In genomic region chr4:31283689-31284088, GRCh38 we compare ENCODE assay signal across 18 cellular contexts.
DNase-seq lines count a peak whose midpoint lies in the region; ATAC-seq and TF ChIP-seq lines count a peak whose summit lies in the region.
"Had no signal": no experiment of that assay in that cellular context is flagged by ENCODE, and none has a peak within 500 bp of the region (broad histone marks: within the 10 kb centered on the region; RNA-seq: fewer than 3 reads in every experiment).

No MANE protein-coding gene starts in this region.

- intact Hi-C loops in colonic mucosa (cut with DNase I): no loop called here

- H3K9me3 ChIP-seq in colonic mucosa: no peaks in the 10 kb centered on the region
- H3K9me3 ChIP-seq: BLaER1 treated with 17β-estradiol and CSF1 and Interleukin-3, amounts not matched to agents 10 nM and 100 nM had no signal

- no peak overlapping the region for H3K27ac ChIP-seq in colonic mucosa
- H3K27ac ChIP-seq: BLaER1 treated with 17β-estradiol and CSF1 and Interleukin-3, amounts not matched to agents 10 nM and 100 nM; HL-60 had no signal

- no peaks in the 10 kb centered on the region for H3K27me3 ChIP-seq in colonic mucosa
- H3K27me3 ChIP-seq: BLaER1 treated with 17β-estradiol and CSF1 and Interleukin-3, amounts not matched to agents 10 nM and 100 nM had no signal

- TF ChIP-seq CTCF in colonic mucosa (IDR thresholded peaks at IDR 0.05): no peak

- ATAC-seq in HG03159 (IDR thresholded peaks at IDR 0.05; ENCODE audit: unreplicated experiment): no peak
- no peak for ATAC-seq in HG02852 (IDR thresholded peaks at IDR 0.05; ENCODE audit: unreplicated experiment)
- ATAC-seq: CD8-positive, alpha-beta T cell; GM12878; K562 had no signal

- POLR2A ChIA-PET in HEK293T (lab: Yijun Ruan, JAX): interaction anchor here (0.9 kb wide), 1 partner anchor 194 kb away, joined by 3 read pairs; no protein-coding TSS in a partner anchor

- no peaks in the 10 kb centered on the region for H3K4me1 ChIP-seq in colonic mucosa
- H3K4me1 ChIP-seq: BLaER1 treated with 17β-estradiol and CSF1 and Interleukin-3, amounts not matched to agents 10 nM and 100 nM had no signal

- DNase-seq in HEK293T (ENCODE audit: extremely low spot score) (peak; percentile 9), amniotic epithelial cell (ENCODE audit: low read depth) (peak; percentile 31), left kidney (ENCODE audit: low read depth, low spot score) (peak; percentile 1), colonic mucosa (no peak), Kasumi-1 (lab: John Stamatoyannopoulos, UW) (no peak)
- DNase-seq: Calu3; CD8-positive, alpha-beta T cell; DMS79 treated with DMSO at 0.1 percent for 48 hours; GF-D8; H9; HFFc6; IMR-90 had no signal

- no peaks in the 10 kb centered on the region for H3K36me3 ChIP-seq in colonic mucosa
- H3K36me3 ChIP-seq: BLaER1 treated with 17β-estradiol and CSF1 and Interleukin-3, amounts not matched to agents 10 nM and 100 nM had no signal

- no peak overlapping the region for H3K9ac ChIP-seq in colonic mucosa (ENCODE audit: low read depth in 2 of 2, low read length in 2 of 2)
- H3K9ac ChIP-seq: BLaER1 treated with 17β-estradiol and CSF1 and Interleukin-3, amounts not matched to agents 10 nM and 100 nM had no signal

- H3K4me3 ChIP-seq in colonic mucosa: no peak overlapping the region
- H3K4me3 ChIP-seq: BLaER1 treated with 17β-estradiol and CSF1 and Interleukin-3, amounts not matched to agents 10 nM and 100 nM; GM12878; K562 had no signal

- CTCF ChIA-PET in HEK293T (lab: Yijun Ruan, JAX): no interaction called here

TF ChIP-seq in HEK293T, 16 proteins besides CTCF, POLR2A, EP300 and RAD21:
- TF ChIP-seq CTBP1 (IDR thresholded peaks at IDR 0.05; ENCODE audit: borderline replicate concordance): peak; percentile 94
- peak; percentile 30; the same call in 1 of the 2 replicates for TF ChIP-seq ZNF384 (IDR thresholded peaks at IDR 0.05)
- peak; percentile 89 for TF ChIP-seq PKNOX1 (IDR thresholded peaks at IDR 0.05)
- TF ChIP-seq LEF1 (IDR thresholded peaks at IDR 0.05; ENCODE audit: borderline replicate concordance): peak; percentile 80; the same call in 1 of the 2 replicates
- TF ChIP-seq FOXA1 (IDR thresholded peaks at IDR 0.05): peak; percentile 79
- no peak for TF ChIP-seq SP1 (IDR thresholded peaks at IDR 0.05)
- no peak for TF ChIP-seq BHLHE40 (IDR thresholded peaks at IDR 0.05; ENCODE audit: borderline replicate concordance)

Comparison
In these comparisons a context has a peak if more than half of its experiments do, and no peak if none do; other contexts are left out.
1. DNase-seq: peak in HEK293T (single experiment), amniotic epithelial cell (single experiment) and left kidney (single experiment); none in colonic mucosa (single experiment) and Kasumi-1 (0 of 2).